Comparison of ENCODE assay signal across 15 cellular contexts in the genomic region with DNA sequence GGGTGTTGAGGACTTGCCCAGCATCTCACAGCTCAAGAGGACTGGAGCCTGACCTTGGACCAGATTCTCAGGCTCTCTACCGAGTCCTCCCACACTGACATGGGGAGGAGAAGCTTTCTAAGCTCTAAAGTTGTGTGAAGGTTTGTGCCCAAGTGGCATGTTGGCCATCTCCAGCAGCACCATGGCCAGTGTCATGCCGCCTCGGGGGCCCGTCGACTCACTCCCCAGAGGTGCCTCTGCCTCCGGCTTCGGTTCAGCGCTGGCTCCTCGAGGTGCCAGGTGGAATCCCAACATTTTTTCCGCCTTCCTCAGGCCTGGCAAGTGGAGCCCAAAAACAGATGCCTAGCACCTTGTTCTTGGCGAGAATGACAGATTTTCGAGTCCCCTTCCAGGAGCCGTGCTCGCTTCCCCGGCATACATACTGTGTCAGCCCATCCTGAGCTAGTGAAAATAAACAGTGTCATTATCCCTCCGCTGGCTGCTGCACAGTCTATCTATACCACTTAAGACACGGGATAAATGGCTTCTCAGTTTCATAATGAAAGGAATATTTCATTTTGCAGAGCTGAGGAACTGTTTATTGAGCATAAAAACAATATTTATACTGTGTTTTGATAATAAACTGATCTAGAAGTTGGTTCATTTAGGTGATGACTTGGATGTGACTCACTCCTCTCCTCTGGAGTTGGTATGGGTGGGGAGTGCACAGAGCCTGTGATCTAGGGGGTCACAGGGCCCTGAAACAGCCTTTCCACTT.
DNase-seq lines count a peak whose midpoint lies in the region; ATAC-seq and TF ChIP-seq lines count a peak whose summit lies in the region.
"Had no signal": no experiment of that assay in that cellular context is flagged by ENCODE, and none has a peak within 500 bp of the region (broad histone marks: within the 10 kb centered on the region; RNA-seq: fewer than 3 reads in every experiment).

No MANE protein-coding gene starts in this region.

- H3K4me3 Mint-ChIP-seq in activated T-cell treated with anti-CD3 and anti-CD28 coated beads, Interleukin-2, amount 50 U/mL, for 4 hours, result no peak overlapping the region
- peak overlapping the region in 2 of 8 donors; percentile 5 to 62 for H3K4me3 Mint-ChIP-seq in CD4-positive, alpha-beta memory T cell

- H3K36me3 ChIP-seq in PC-9 (ENCODE audit: low read depth) (no peaks in the 10 kb centered on the region), skeletal muscle satellite cell (ENCODE audit: insufficient read depth, low read length) (no peaks in the 10 kb centered on the region), ascending aorta (no peaks in the 10 kb centered on the region)
- no peaks in the 10 kb centered on the region for H3K36me3 ChIP-seq in CD4-positive, alpha-beta memory T cell (ENCODE audit: insufficient read depth, low read length)
- H3K36me3 ChIP-seq: HAP-1, upper lobe of right lung had no signal

- no peak for TF ChIP-seq CTCF in PC-9 (conservative IDR thresholded peaks at IDR 0.05)
- TF ChIP-seq CTCF in ascending aorta (IDR thresholded peaks at IDR 0.05), result no peak

- H3K9ac ChIP-seq in skeletal muscle satellite cell (ENCODE audit: low read depth, low read length), result no peak overlapping the region
- H3K9ac ChIP-seq: parathyroid adenoma had no signal

- POLR2A ChIA-PET in PC-9 (lab: Charles Lee; ENCODE audit: unreplicated experiment), result interaction anchor here (0.5 to 0.6 kb wide), 2 partner anchors 34 to 325 kb away, joined by 4 to 6 read pairs; no protein-coding TSS in a partner anchor
- POLR2A ChIA-PET in CD4-positive, alpha-beta memory T cell (lab: Charles Lee; ENCODE audit: partially characterized antibody), result no interaction called here

- no peak overlapping the region for H3K27ac Mint-ChIP-seq in CD4-positive, alpha-beta memory T cell

- CTCF ChIA-PET in PC-9 (lab: Charles Lee), result interaction anchor here (0.6 to 1.4 kb wide), 3 partner anchors 10 to 948 kb away, joined by 3 to 4 read pairs (median 3); no protein-coding TSS in a partner anchor
- CTCF ChIA-PET in CD4-positive, alpha-beta memory T cell (lab: Charles Lee; ENCODE audit: partially characterized antibody), result interaction anchor here (1.4 kb wide), 1 partner anchor 31 kb away, joined by 4 read pairs; no protein-coding TSS in a partner anchor

- peak; percentile 52 to 64 for ATAC-seq in activated T-cell treated with anti-CD3 and anti-CD28 coated beads, Interleukin-2, amount 50 U/mL, for 4 hours
- ATAC-seq in HG02884 (IDR thresholded peaks at IDR 0.05; ENCODE audit: unreplicated experiment), result no peak
- ATAC-seq: body of pancreas, left ventricle myocardium superior, upper lobe of right lung had no signal

- H3K27me3 ChIP-seq in PC-9 (ENCODE audit: insufficient read depth, low read depth), result no peaks in the 10 kb centered on the region
- peaks cover 66% of the 10 kb centered on the region for H3K27me3 ChIP-seq in skeletal muscle satellite cell (ENCODE audit: control insufficient read depth, insufficient read depth, low read length)
- no peaks in the 10 kb centered on the region for H3K27me3 ChIP-seq in ascending aorta
- H3K27me3 ChIP-seq in CD4-positive, alpha-beta memory T cell (ENCODE audit: insufficient read depth, low read length), result no peaks in the 10 kb centered on the region
- H3K27me3 ChIP-seq: body of pancreas, upper lobe of right lung had no signal

- H3K4me2 ChIP-seq in PC-9, result peak overlapping the region; percentile 57
- H3K4me2 ChIP-seq in skeletal muscle satellite cell (ENCODE audit: low read length), result peak overlapping the region; percentile 51

- 0 out of 2 replicates have a peak, but pooled peaks cover 5% of the 10 kb centered on the region for H3K9me3 ChIP-seq in PC-9 (ENCODE audit: insufficient read depth, low read depth)
- H3K9me3 ChIP-seq in skeletal muscle satellite cell (replicated peaks; ENCODE audit: low read length), result no peaks in the 10 kb centered on the region
- peaks cover 0 to 3% of the 10 kb centered on the region in 2 donors for H3K9me3 ChIP-seq in ascending aorta
- H3K9me3 ChIP-seq in CD4-positive, alpha-beta memory T cell (ENCODE audit: control insufficient read depth in 1 of 2, low read length in 2 of 2), result no peaks in the 10 kb centered on the region
- H3K9me3 ChIP-seq: body of pancreas, upper lobe of right lung had no signal

- H2AFZ ChIP-seq in PC-9, result no peak overlapping the region
- H2AFZ ChIP-seq: parathyroid adenoma had no signal

- H3K79me2 ChIP-seq in PC-9 (ENCODE audit: low read depth), result no peaks in the 10 kb centered on the region
- H3K79me2 ChIP-seq: parathyroid adenoma had no signal

- peaks cover 5% of the 10 kb centered on the region for H3K27me3 Mint-ChIP-seq in activated T-cell treated with anti-CD3 and anti-CD28 coated beads, Interleukin-2, amount 50 U/mL, for 4 hours (ENCODE audit: low read depth)
- no peaks in the 10 kb centered on the region for H3K27me3 Mint-ChIP-seq in CD4-positive, alpha-beta memory T cell

- intact Hi-C loops in PC-9 (cut with micrococcal nuclease; ENCODE audit: unreplicated experiment) (no loop called here), ascending aorta (cut with DNase I) (no loop called here)
- intact Hi-C loops in CD4-positive, alpha-beta memory T cell (cut with micrococcal nuclease), result no loop called here

- peaks cover 24% of the 10 kb centered on the region for H3K4me1 Mint-ChIP-seq in activated T-cell treated with anti-CD3 and anti-CD28 coated beads, Interleukin-2, amount 50 U/mL, for 4 hours (ENCODE audit: low read depth)
- peaks cover 21 to 28% (median 25%) of the 10 kb centered on the region in 4 donors for H3K4me1 Mint-ChIP-seq in CD4-positive, alpha-beta memory T cell

- H3K4me3 ChIP-seq in PC-9 (no peak overlapping the region), skeletal muscle satellite cell (ENCODE audit: low read length) (no peak overlapping the region), ascending aorta (no peak overlapping the region)
- H3K4me3 ChIP-seq in CD4-positive, alpha-beta memory T cell (ENCODE audit: low read length in 2 of 2), result no peak overlapping the region
- H3K4me3 ChIP-seq: body of pancreas, HAP-1, upper lobe of right lung had no signal

- no TSS peak for BruUV-seq in PC-9 (replicated peaks; lab: Mats Ljungman, UMichigan)

- no peaks in the 10 kb centered on the region for H4K20me1 ChIP-seq in PC-9 (ENCODE audit: insufficient read depth)

- no peak for DNase-seq in activated T-cell treated with anti-CD3 and anti-CD28 coated beads, Interleukin-2, amount 50 U/mL, for 4 hours
- DNase-seq in activated T-cell treated with anti-CD3 and anti-CD28 coated beads, Interleukin-2, amount 50 U/mL, for 1 hour, result no peak
- peak in 1 of 2 experiments; percentile 54 for DNase-seq in PC-9
- DNase-seq in cerebellum (ENCODE audit: low spot score), result peak; percentile 61
- no peak for DNase-seq in ascending aorta (ENCODE audit: low spot score in 2 of 2)
- no peak for DNase-seq in CD4-positive, alpha-beta memory T cell
- DNase-seq: body of pancreas; left ventricle myocardium superior; NCI-H1105; stimulated activated naive CD4-positive, alpha-beta T cell treated with Interleukin-2 at 50 U/mL for 16 hours; upper lobe of right lung had no signal

- H3K4me1 ChIP-seq in PC-9 (replicated peaks; ENCODE audit: insufficient read depth) (peaks cover 52% of the 10 kb centered on the region), skeletal muscle satellite cell (ENCODE audit: control insufficient read depth, insufficient read depth, low read length) (peaks cover 10% of the 10 kb centered on the region), ascending aorta (no peaks in the 10 kb centered on the region)
- H3K4me1 ChIP-seq in CD4-positive, alpha-beta memory T cell (ENCODE audit: insufficient read depth, low read length), result peaks cover 21% of the 10 kb centered on the region
- H3K4me1 ChIP-seq: HAP-1, upper lobe of right lung had no signal

- H3K36me3 Mint-ChIP-seq in activated T-cell treated with anti-CD3 and anti-CD28 coated beads, Interleukin-2, amount 50 U/mL, for 4 hours (ENCODE audit: insufficient read depth), result no peaks in the 10 kb centered on the region
- no peaks in the 10 kb centered on the region for H3K36me3 Mint-ChIP-seq in CD4-positive, alpha-beta memory T cell

- no peaks in the 10 kb centered on the region for H3K9me2 ChIP-seq in PC-9 (ENCODE audit: insufficient read depth)

- H3F3A ChIP-seq in PC-9 (ENCODE audit: insufficient read depth, low read depth), result peaks cover 51% of the 10 kb centered on the region

- peak overlapping the region; percentile 68 for H3K27ac ChIP-seq in PC-9
- H3K27ac ChIP-seq in ascending aorta, result no peak overlapping the region
- H3K27ac ChIP-seq in CD4-positive, alpha-beta memory T cell (ENCODE audit: low read depth, low read length), result no peak overlapping the region
- H3K27ac ChIP-seq: body of pancreas, parathyroid adenoma, upper lobe of right lung had no signal

- peaks cover 10% of the 10 kb centered on the region for H3K9me3 Mint-ChIP-seq in activated T-cell treated with anti-CD3 and anti-CD28 coated beads, Interleukin-2, amount 50 U/mL, for 4 hours
- peaks cover 0 to 12% (median 3%) of the 10 kb centered on the region in 8 donors for H3K9me3 Mint-ChIP-seq in CD4-positive, alpha-beta memory T cell
